9 cellular contexts compared by ENCODE assay signal in genomic region chr7:157271315-157271990, GRCh38.
DNase-seq lines count a peak whose midpoint lies in the region; TF ChIP-seq lines count a peak whose summit lies in the region.
"Had no signal": no experiment of that assay in that cellular context is flagged by ENCODE, and none has a peak within 500 bp of the region (broad histone marks: within the 10 kb centered on the region; RNA-seq: fewer than 3 reads in every experiment).

No MANE protein-coding gene starts in this region.

- no peaks in the 10 kb centered on the region for H3K9me3 Mint-ChIP-seq in activated T-helper 1 cell treated with anti-CD3 and anti-CD28 coated beads, Interleukin-12 subunit alpha, Interleukin-12 subunit beta, Interleukin-2, Interleukin-4 antibody, amounts not matched to agents 30 ng/mL and 10 ng/mL and 1 ng/mL, durations not matched to agents 14 hours and 24 hours and 36 hours
- peaks cover 6% of the 10 kb centered on the region for H3K9me3 Mint-ChIP-seq in glutamatergic neuron (ENCODE audit: unreplicated experiment)
- no peaks in the 10 kb centered on the region for H3K9me3 Mint-ChIP-seq in activated naive CD4-positive, alpha-beta T cell treated with anti-CD3 and anti-CD28 coated beads, Interleukin-2, amount 10 ng/mL, durations not matched to agents 7 days and 5 days
- H3K9me3 Mint-ChIP-seq in T-helper 2 cell treated with Interferon-gamma antibody and Interleukin-4, amounts not matched to agents 5 μg/mL and 100 μg/mL, for 36 hours = no peaks in the 10 kb centered on the region

- H3K4me1 ChIP-seq in skeletal muscle tissue (ENCODE audit: control insufficient read depth in 3 of 3, insufficient read depth in 3 of 3, low read length in 3 of 3) = peaks cover 17 to 23% (median 18%) of the 10 kb centered on the region in 3 donors

- H3K4me3 Mint-ChIP-seq in activated T-helper 1 cell treated with anti-CD3 and anti-CD28 coated beads, Interleukin-12 subunit alpha, Interleukin-12 subunit beta, Interleukin-2, Interleukin-4 antibody, amounts not matched to agents 30 ng/mL and 10 ng/mL and 1 ng/mL, durations not matched to agents 14 hours and 24 hours and 36 hours = no peak overlapping the region
- H3K4me3 Mint-ChIP-seq in glutamatergic neuron (ENCODE audit: unreplicated experiment) = peak overlapping the region; percentile 41
- H3K4me3 Mint-ChIP-seq in activated naive CD4-positive, alpha-beta T cell treated with anti-CD3 and anti-CD28 coated beads, Interleukin-2, amount 10 ng/mL, durations not matched to agents 7 days and 5 days = no peak overlapping the region
- no peak overlapping the region for H3K4me3 Mint-ChIP-seq in T-helper 2 cell treated with Interferon-gamma antibody and Interleukin-4, amounts not matched to agents 5 μg/mL and 100 μg/mL, for 36 hours

- peaks cover 17% of the 10 kb centered on the region for H3K36me3 Mint-ChIP-seq in activated T-helper 1 cell treated with anti-CD3 and anti-CD28 coated beads, Interleukin-12 subunit alpha, Interleukin-12 subunit beta, Interleukin-2, Interleukin-4 antibody, amounts not matched to agents 30 ng/mL and 10 ng/mL and 1 ng/mL, durations not matched to agents 14 hours and 24 hours and 36 hours (ENCODE audit: low read depth)
- H3K36me3 Mint-ChIP-seq in glutamatergic neuron (ENCODE audit: unreplicated experiment) = no peaks in the 10 kb centered on the region
- H3K36me3 Mint-ChIP-seq in activated naive CD4-positive, alpha-beta T cell treated with anti-CD3 and anti-CD28 coated beads, Interleukin-2, amount 10 ng/mL, durations not matched to agents 7 days and 5 days = peaks cover 24% of the 10 kb centered on the region
- H3K36me3 Mint-ChIP-seq in T-helper 2 cell treated with Interferon-gamma antibody and Interleukin-4, amounts not matched to agents 5 μg/mL and 100 μg/mL, for 36 hours (ENCODE audit: low read depth) = peaks cover 29% of the 10 kb centered on the region

- peaks cover 30 to 39% (median 31%) of the 10 kb centered on the region in 3 donors for H3K36me3 ChIP-seq in skeletal muscle tissue (ENCODE audit: control insufficient read depth in 3 of 3, insufficient read depth in 3 of 3, low read length in 3 of 3)

- H3K27ac Mint-ChIP-seq in activated T-helper 1 cell treated with anti-CD3 and anti-CD28 coated beads, Interleukin-12 subunit alpha, Interleukin-12 subunit beta, Interleukin-2, Interleukin-4 antibody, amounts not matched to agents 30 ng/mL and 10 ng/mL and 1 ng/mL, durations not matched to agents 14 hours and 24 hours and 36 hours = peak overlapping the region; percentile 40
- peak overlapping the region; percentile 48 for H3K27ac Mint-ChIP-seq in glutamatergic neuron (ENCODE audit: unreplicated experiment)
- no peak overlapping the region for H3K27ac Mint-ChIP-seq in activated naive CD4-positive, alpha-beta T cell treated with anti-CD3 and anti-CD28 coated beads, Interleukin-2, amount 10 ng/mL, durations not matched to agents 7 days and 5 days
- no peak overlapping the region for H3K27ac Mint-ChIP-seq in T-helper 2 cell treated with Interferon-gamma antibody and Interleukin-4, amounts not matched to agents 5 μg/mL and 100 μg/mL, for 36 hours

- H3K4me3 ChIP-seq in skeletal muscle tissue (ENCODE audit: low read length in 3 of 3) = no peak overlapping the region

- CTCF ChIA-PET in activated naive CD4-positive, alpha-beta T cell treated with anti-CD3 and anti-CD28 coated beads, Interleukin-2, amount 10 ng/mL, durations not matched to agents 7 days and 5 days (lab: Charles Lee) = interaction anchor here (0.5 to 3.0 kb wide), 5 partner anchors 19 to 116 kb away, joined by 3 to 12 read pairs (median 3); no protein-coding TSS in a partner anchor

- H3K27me3 ChIP-seq in skeletal muscle tissue (ENCODE audit: control insufficient read depth in 3 of 3, insufficient read depth in 3 of 3, low read length in 3 of 3) = no peaks in the 10 kb centered on the region

- H3K9me3 ChIP-seq in skeletal muscle tissue (ENCODE audit: control insufficient read depth in 3 of 3, low read length in 3 of 3) = no peaks in the 10 kb centered on the region

- intact Hi-C loops in activated T-helper 1 cell treated with anti-CD3 and anti-CD28 coated beads, Interleukin-12 subunit alpha, Interleukin-12 subunit beta, Interleukin-2, Interleukin-4 antibody, amounts not matched to agents 30 ng/mL and 10 ng/mL and 1 ng/mL, durations not matched to agents 14 hours and 24 hours and 36 hours (cut with micrococcal nuclease) = no loop called here

- H3K9ac ChIP-seq in skeletal muscle tissue (ENCODE audit: low read depth in 1 of 3, low read length in 3 of 3) = no peak overlapping the region

- H3K27me3 Mint-ChIP-seq in activated T-helper 1 cell treated with anti-CD3 and anti-CD28 coated beads, Interleukin-12 subunit alpha, Interleukin-12 subunit beta, Interleukin-2, Interleukin-4 antibody, amounts not matched to agents 30 ng/mL and 10 ng/mL and 1 ng/mL, durations not matched to agents 14 hours and 24 hours and 36 hours (ENCODE audit: insufficient read depth) = no peaks in the 10 kb centered on the region
- H3K27me3 Mint-ChIP-seq in glutamatergic neuron (ENCODE audit: unreplicated experiment) = peaks cover 10% of the 10 kb centered on the region
- H3K27me3 Mint-ChIP-seq in activated naive CD4-positive, alpha-beta T cell treated with anti-CD3 and anti-CD28 coated beads, Interleukin-2, amount 10 ng/mL, durations not matched to agents 7 days and 5 days = peaks cover 2% of the 10 kb centered on the region
- H3K27me3 Mint-ChIP-seq in T-helper 2 cell treated with Interferon-gamma antibody and Interleukin-4, amounts not matched to agents 5 μg/mL and 100 μg/mL, for 36 hours (ENCODE audit: low read depth) = no peaks in the 10 kb centered on the region

- peak overlapping the region; percentile 54 for H3K27ac ChIP-seq in skeletal muscle tissue (ENCODE audit: low read depth, low read length)

- TF ChIP-seq CTCF in glutamatergic neuron (IDR thresholded peaks at IDR 0.05; ENCODE audit: partially characterized antibody, unreplicated experiment) = no peak

- H3K4me1 Mint-ChIP-seq in activated T-helper 1 cell treated with anti-CD3 and anti-CD28 coated beads, Interleukin-12 subunit alpha, Interleukin-12 subunit beta, Interleukin-2, Interleukin-4 antibody, amounts not matched to agents 30 ng/mL and 10 ng/mL and 1 ng/mL, durations not matched to agents 14 hours and 24 hours and 36 hours (ENCODE audit: low read depth) = peaks cover 6% of the 10 kb centered on the region
- H3K4me1 Mint-ChIP-seq in glutamatergic neuron (ENCODE audit: low read depth, unreplicated experiment) = peaks cover 16% of the 10 kb centered on the region
- H3K4me1 Mint-ChIP-seq in activated naive CD4-positive, alpha-beta T cell treated with anti-CD3 and anti-CD28 coated beads, Interleukin-2, amount 10 ng/mL, durations not matched to agents 7 days and 5 days = peaks cover 5% of the 10 kb centered on the region
- peaks cover 8% of the 10 kb centered on the region for H3K4me1 Mint-ChIP-seq in T-helper 2 cell treated with Interferon-gamma antibody and Interleukin-4, amounts not matched to agents 5 μg/mL and 100 μg/mL, for 36 hours (ENCODE audit: low read depth)

- peak; percentile 30 for DNase-seq in EL
- no peak for DNase-seq in activated T-helper 1 cell treated with anti-CD3 and anti-CD28 coated beads, Interleukin-12 subunit alpha, Interleukin-12 subunit beta, Interleukin-2, Interleukin-4 antibody, amounts not matched to agents 30 ng/mL and 10 ng/mL and 1 ng/mL, durations not matched to agents 14 hours and 24 hours and 36 hours (ENCODE audit: low spot score)
- DNase-seq in glutamatergic neuron = no peak
- no peak for DNase-seq in DMS79 treated with DMSO at 0.1 percent for 48 hours (lab: John Stamatoyannopoulos, UW)
- DNase-seq in activated T-cell treated with anti-CD3 and anti-CD28 coated beads, Interleukin-2, amount 50 U/mL, for 1 hour = no peak
- no peak for DNase-seq in activated naive CD4-positive, alpha-beta T cell treated with anti-CD3 and anti-CD28 coated beads, Interleukin-2, amount 10 ng/mL, durations not matched to agents 7 days and 5 days
- DNase-seq in T-helper 2 cell treated with Interferon-gamma antibody and Interleukin-4, amounts not matched to agents 5 μg/mL and 100 μg/mL, for 36 hours (ENCODE audit: low spot score) = no peak
- DNase-seq: activated CD8-positive, alpha-beta memory T cell treated with anti-CD3 and anti-CD28 coated beads for 24 hours had no signal

Comparison
In these comparisons a context has a peak if more than half of its experiments do, and no peak if none do; other contexts are left out.
1. H3K27ac Mint-ChIP-seq: peak in activated T-helper 1 cell treated with anti-CD3 and anti-CD28 coated beads, Interleukin-12 subunit alpha, Interleukin-12 subunit beta, Interleukin-2, Interleukin-4 antibody, amounts not matched to agents 30 ng/mL and 10 ng/mL and 1 ng/mL, durations not matched to agents 14 hours and 24 hours and 36 hours (single experiment) and glutamatergic neuron (single experiment); none in activated naive CD4-positive, alpha-beta T cell treated with anti-CD3 and anti-CD28 coated beads, Interleukin-2, amount 10 ng/mL, durations not matched to agents 7 days and 5 days (single experiment) and T-helper 2 cell treated with Interferon-gamma antibody and Interleukin-4, amounts not matched to agents 5 μg/mL and 100 μg/mL, for 36 hours (single experiment).